In the genomic region with DNA sequence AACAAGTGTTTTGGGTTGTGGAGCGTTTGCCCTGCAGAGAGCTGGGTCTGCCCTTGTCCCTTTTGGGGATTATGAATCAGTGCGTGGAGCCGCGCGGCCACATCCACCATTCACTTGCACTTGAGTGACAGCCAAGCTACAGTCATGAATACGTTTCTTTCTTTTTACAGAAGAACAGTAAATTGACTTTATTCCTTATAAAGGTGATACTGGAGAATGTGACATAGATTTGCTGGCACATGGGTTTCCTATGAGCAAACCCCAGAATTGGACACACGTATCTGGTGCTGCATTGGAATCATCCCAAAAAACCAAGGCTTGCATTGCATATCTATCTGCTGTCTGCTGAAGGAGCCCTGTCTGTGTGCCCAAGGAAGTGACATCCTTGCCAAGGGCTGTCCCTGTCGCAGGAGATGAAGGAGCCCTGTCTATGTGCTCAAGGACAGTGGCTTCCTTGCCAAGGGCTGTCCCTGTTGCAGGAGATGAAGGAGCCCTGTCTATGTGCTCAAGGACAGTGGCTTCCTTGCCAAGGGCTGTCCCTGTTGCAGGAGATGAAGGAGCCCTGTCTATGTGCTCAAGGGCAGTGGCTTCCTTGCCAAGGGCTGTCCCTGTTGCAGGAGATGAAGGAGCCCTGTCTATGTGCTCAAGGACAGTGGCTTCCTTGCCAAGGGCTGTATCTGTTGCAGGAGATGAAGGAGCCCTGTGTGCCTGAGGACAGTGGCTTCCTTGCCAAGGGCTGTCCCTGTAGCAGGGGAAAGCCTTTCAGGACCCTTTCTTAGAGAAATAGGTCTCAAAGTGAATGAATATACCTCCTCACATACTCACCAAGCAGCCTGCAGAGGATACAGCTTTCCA, we compare ENCODE assay signal across 2 cellular contexts.
A peak's percentile ranks its signal among the peaks of the same experiment; 100 is the strongest.
TF ChIP-seq lines count a peak whose summit lies in the region.

No MANE protein-coding gene starts in this region.

TF ChIP-seq in GM12878, 131 proteins besides CTCF, POLR2A, EP300 and RAD21:
- TF ChIP-seq, protein P1, sequence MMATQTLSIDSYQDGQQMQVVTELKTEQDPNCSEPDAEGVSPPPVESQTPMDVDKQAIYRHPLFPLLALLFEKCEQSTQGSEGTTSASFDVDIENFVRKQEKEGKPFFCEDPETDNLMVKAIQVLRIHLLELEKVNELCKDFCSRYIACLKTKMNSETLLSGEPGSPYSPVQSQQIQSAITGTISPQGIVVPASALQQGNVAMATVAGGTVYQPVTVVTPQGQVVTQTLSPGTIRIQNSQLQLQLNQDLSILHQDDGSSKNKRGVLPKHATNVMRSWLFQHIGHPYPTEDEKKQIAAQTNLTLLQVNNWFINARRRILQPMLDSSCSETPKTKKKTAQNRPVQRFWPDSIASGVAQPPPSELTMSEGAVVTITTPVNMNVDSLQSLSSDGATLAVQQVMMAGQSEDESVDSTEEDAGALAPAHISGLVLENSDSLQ (IDR thresholded peaks at IDR 0.05), result peak; percentile 40; the same call in 1 of the 2 replicates

TF ChIP-seq in HepG2, 621 proteins besides CTCF, POLR2A, EP300 and RAD21:
- TF ChIP-seq POLR2G (IDR thresholded peaks at IDR 0.05; ENCODE audit: low read depth, low read length), result 0 out of 2 replicates have a peak, but pooled peaks have one; percentile 27
